Comparison of ENCODE assay signal across 9 cellular contexts in genomic region chr15:76338555-76339301, GRCh38. TPM values are rescaled to one million over a fixed set of nuclear protein-coding genes. Genes with fewer than 3 reads are reported as not detected.
A peak's percentile ranks its signal among the peaks of the same experiment; 100 is the strongest.
DNase-seq lines count a peak whose midpoint lies in the region; ATAC-seq and TF ChIP-seq lines count a peak whose summit lies in the region.
"Had no signal": no experiment of that assay in that cellular context is flagged by ENCODE, and none has a peak within 500 bp of the region (broad histone marks: within the 10 kb centered on the region; RNA-seq: fewer than 3 reads in every experiment).

No MANE protein-coding gene starts in this region.

- intact Hi-C loops in stomach (cut with DNase I; ENCODE audit: low total_unique reads): loop anchor here (10.0 kb wide), 1 partner anchor 144 kb away; no protein-coding TSS in a partner anchor
- intact Hi-C loops in left lung (cut with DNase I): no loop called here

- H4K20me1 ChIP-seq in OCI-LY1 (ENCODE audit: insufficient read depth, low read length): no peaks in the 10 kb centered on the region
- H4K20me1 ChIP-seq in hepatocyte (ENCODE audit: insufficient read depth, poor library complexity, severe bottlenecking): peaks cover 11% of the 10 kb centered on the region

- H3K9me2 ChIP-seq in OCI-LY1 (ENCODE audit: low read depth, low read length): no peaks in the 10 kb centered on the region
- no peaks in the 10 kb centered on the region for H3K9me2 ChIP-seq in hepatocyte (replicated peaks; ENCODE audit: insufficient read depth)

- H3K4me2 ChIP-seq in OCI-LY1 (ENCODE audit: low read length): peak overlapping the region; percentile 69
- peak overlapping the region; percentile 97 for H3K4me2 ChIP-seq in hepatocyte

- H2AFZ ChIP-seq in OCI-LY1 (ENCODE audit: low read length) (no peak overlapping the region), hepatocyte (no peak overlapping the region)

- no peak for ATAC-seq in activated T-cell treated with anti-CD3 and anti-CD28 coated beads, Interleukin-2, amount 50 U/mL, for 4 hours
- ATAC-seq in left lung: no peak

- H3K9ac ChIP-seq in OCI-LY1 (ENCODE audit: low read length): no peak overlapping the region

- H3K27me3 ChIP-seq in OCI-LY1 (ENCODE audit: insufficient read depth, low read length) (no peaks in the 10 kb centered on the region), hepatocyte (peaks cover 96% of the 10 kb centered on the region), stomach (peaks cover 24 to 100% (median 98%) of the 10 kb centered on the region in 3 donors), left lung (peaks cover 100% of the 10 kb centered on the region in 2 donors)

- TF ChIP-seq POLR2A in stomach (IDR thresholded peaks at IDR 0.05): no peak

- H3K27me3 Mint-ChIP-seq in activated T-cell treated with anti-CD3 and anti-CD28 coated beads, Interleukin-2, amount 50 U/mL, for 4 hours (ENCODE audit: low read depth): peaks cover 84% of the 10 kb centered on the region

- peak overlapping the region; percentile 2 for H3K4me3 Mint-ChIP-seq in activated T-cell treated with anti-CD3 and anti-CD28 coated beads, Interleukin-2, amount 50 U/mL, for 4 hours

- no peak for TF ChIP-seq EP300 in stomach (IDR thresholded peaks at IDR 0.05)

- peaks cover 57% of the 10 kb centered on the region for H3K4me1 Mint-ChIP-seq in activated T-cell treated with anti-CD3 and anti-CD28 coated beads, Interleukin-2, amount 50 U/mL, for 4 hours (ENCODE audit: low read depth)

- H3K4me1 ChIP-seq in OCI-LY1 (ENCODE audit: insufficient read depth, low read length, severe bottlenecking) (peaks cover 56% of the 10 kb centered on the region), hepatocyte (ENCODE audit: insufficient read depth) (peaks cover 43% of the 10 kb centered on the region), stomach (peaks cover 55 to 89% (median 75%) of the 10 kb centered on the region in 4 donors), left lung (peaks cover 14 to 84% of the 10 kb centered on the region in 2 donors)

- H3K9me3 Mint-ChIP-seq in activated T-cell treated with anti-CD3 and anti-CD28 coated beads, Interleukin-2, amount 50 U/mL, for 4 hours: no peaks in the 10 kb centered on the region

- H3K4me3 ChIP-seq in OCI-LY1 (ENCODE audit: low read depth, low read length, poor library complexity, severe bottlenecking): peak overlapping the region; percentile 55
- peak overlapping the region; percentile 23 for H3K4me3 ChIP-seq in hepatocyte
- peak overlapping the region; percentile 42 to 63 (median 48) for H3K4me3 ChIP-seq in stomach
- no peak overlapping the region for H3K4me3 ChIP-seq in left lung
- H3K4me3 ChIP-seq: testis had no signal

- no peaks in the 10 kb centered on the region for H3K79me2 ChIP-seq in OCI-LY1 (ENCODE audit: insufficient read depth, low read length)
- H3K79me2 ChIP-seq in hepatocyte: peaks cover 30% of the 10 kb centered on the region

- WGBS in hepatocyte (ENCODE audit: low lambda C conversion rate, missing lambda C conversion rate): 21% methylated on average over 16 of the region's 16 CpGs
- 32 to 36% (median 35%) methylated on average over 11 to 16 of the region's 16 CpGs for WGBS in stomach, 5 donors

- H3K36me3 Mint-ChIP-seq in activated T-cell treated with anti-CD3 and anti-CD28 coated beads, Interleukin-2, amount 50 U/mL, for 4 hours (ENCODE audit: insufficient read depth): no peaks in the 10 kb centered on the region

- H3K9me3 ChIP-seq in OCI-LY1 (ENCODE audit: low read length) (no peaks in the 10 kb centered on the region), hepatocyte (ENCODE audit: low read depth) (no peaks in the 10 kb centered on the region), stomach (peaks cover 0 to 8% (median 0%) of the 10 kb centered on the region in 4 donors), left lung (no peaks in the 10 kb centered on the region)
- H3K9me3 ChIP-seq: testis had no signal

- H3F3A ChIP-seq in OCI-LY1 (ENCODE audit: insufficient read depth, low read length): no peaks in the 10 kb centered on the region; the same call in 1 of the 2 replicates

- H3K27ac ChIP-seq in OCI-LY1 (ENCODE audit: low read depth, low read length, poor library complexity, severe bottlenecking) (no peak overlapping the region), hepatocyte (peak overlapping the region; percentile 9), stomach (peak overlapping the region; percentile 7 to 74 (median 64)), left lung (no peak overlapping the region)
- H3K27ac ChIP-seq: testis had no signal

- DNase-seq in activated T-cell treated with anti-CD3 and anti-CD28 coated beads, Interleukin-2, amount 50 U/mL, for 4 hours: no peak
- no peak for DNase-seq in activated T-cell treated with anti-CD3 and anti-CD28 coated beads for 4 hours
- no peak for DNase-seq in hepatocyte (ENCODE audit: low spot score)
- DNase-seq in stomach: no peak
- DNase-seq in NCI-H128 (lab: John Stamatoyannopoulos, UW; ENCODE audit: unreplicated experiment): no peak
- DNase-seq in GOT3 (lab: John Stamatoyannopoulos, UW): no peak
- no peak for DNase-seq in left lung
- DNase-seq: testis had no signal

- TF ChIP-seq CTCF in OCI-LY1 (IDR thresholded peaks at IDR 0.05; ENCODE audit: low read length) (no peak), hepatocyte (IDR thresholded peaks at IDR 0.05; ENCODE audit: poor library complexity) (no peak), stomach (IDR thresholded peaks at IDR 0.05) (no peak), left lung (IDR thresholded peaks at IDR 0.05) (no peak)

- H3K36me3 ChIP-seq in OCI-LY1 (ENCODE audit: insufficient read depth, low read length) (no peaks in the 10 kb centered on the region), hepatocyte (replicated peaks; ENCODE audit: insufficient read depth, low read depth) (no peaks in the 10 kb centered on the region), stomach (no peaks in the 10 kb centered on the region), left lung (no peaks in the 10 kb centered on the region)

RNA-seq across cellular contexts. Expression of gene ISL2, which starts 2.2 kb away (rescaled TPM):
- under 1 TPM in 1 of 3 donors, not detected in 2; 0.11 TPM for total RNA-seq in activated T-cell treated with anti-CD3 and anti-CD28 coated beads, Interleukin-2, amount 50 U/mL, for 4 hours
- 3.9 and 5.3 TPM in 2 replicates for total RNA-seq in hepatocyte
- 3.3 and 4.7 TPM in 2 replicates for polyA plus RNA-seq in hepatocyte
- 1 to 10 TPM in 3 of 5 donors, not detected in 2; 1.3 to 4.0 (median 2.3) TPM for total RNA-seq in stomach
- polyA plus RNA-seq in stomach: 1 to 10 TPM in 2 of 3 donors, under 1 TPM in 1; 0.58 to 2.3 (median 2.1) TPM
- under 1 TPM; 0.17 to 0.39 TPM for total RNA-seq in left lung

RNA-seq across cellular contexts. Expression of gene ETFA, which starts 27.5 kb away (rescaled TPM):
- total RNA-seq in activated T-cell treated with anti-CD3 and anti-CD28 coated beads, Interleukin-2, amount 50 U/mL, for 4 hours: 100 to 1,000 TPM; 129 to 145 (median 143) TPM
- total RNA-seq in hepatocyte (154 and 175 TPM in 2 replicates), stomach (100 to 1,000 TPM in 3 of 5 donors, 10 to 100 TPM in 2; 68.2 to 304 (median 118) TPM), left lung (100 to 1,000 TPM; 102 to 110 TPM)
- polyA plus RNA-seq in hepatocyte (185 and 193 TPM in 2 replicates), stomach (100 to 1,000 TPM in 2 of 3 donors, 10 to 100 TPM in 1; 79.6 to 157 (median 100) TPM)

Comparison
In these comparisons a context has a peak if more than half of its experiments do, and no peak if none do; other contexts are left out.
1. H3K27ac ChIP-seq: peak in hepatocyte (single experiment) and stomach (5 of 5); none in OCI-LY1 (single experiment) and left lung (0 of 2).
2. H3K4me3 ChIP-seq: peak in OCI-LY1 (single experiment), hepatocyte (single experiment) and stomach (4 of 4); none in left lung (0 of 2).